Comparison of ENCODE assay signal across 6 cellular contexts in the genomic region with DNA sequence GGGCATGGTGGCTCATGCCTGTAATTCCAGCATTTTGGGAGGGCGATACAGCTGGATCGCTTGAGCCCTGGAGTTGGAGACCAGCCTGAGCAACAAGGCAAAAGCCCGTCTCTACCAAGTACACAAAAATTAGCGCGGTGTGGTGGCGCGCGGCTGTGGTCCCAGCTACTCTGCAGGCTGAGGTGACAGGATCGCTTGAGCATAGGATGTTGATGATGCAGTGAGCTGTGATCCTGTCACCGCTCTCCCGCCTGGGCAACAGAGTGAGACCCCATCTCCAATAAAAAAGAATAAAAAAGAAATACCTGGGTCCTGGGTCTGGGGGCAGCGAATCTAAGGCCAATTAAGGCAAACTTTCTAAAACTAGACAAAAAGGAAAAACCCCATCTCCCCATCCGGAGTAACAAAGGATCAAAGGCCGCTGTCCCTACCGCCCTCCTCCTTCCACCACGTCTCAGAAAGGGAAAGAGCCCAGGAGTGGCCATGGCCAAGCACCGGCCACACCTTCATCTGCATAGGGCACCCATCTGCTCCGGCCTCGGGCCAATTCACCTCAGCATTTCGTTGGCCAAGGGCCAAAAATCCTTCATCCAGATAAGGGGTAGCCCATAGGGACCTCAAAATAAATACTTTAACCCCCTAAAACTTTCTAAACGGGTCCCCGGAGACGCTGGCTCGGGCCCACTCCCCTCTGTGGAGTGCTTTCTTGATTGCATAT. TPM values are rescaled to one million over a fixed set of nuclear protein-coding genes. Genes with fewer than 3 reads are reported as not detected.
DNase-seq lines count a peak whose midpoint lies in the region; ATAC-seq and TF ChIP-seq lines count a peak whose summit lies in the region.

No MANE protein-coding gene starts in this region.

- peaks cover 24% of the 10 kb centered on the region for H3K4me1 Mint-ChIP-seq in dendritic cell treated with granulocyte-macrophage colony-stimulating factor and Interleukin-4, amounts not matched to agents 40 ng/mL and 50 ng/mL, for 4 days (ENCODE audit: low read depth)

- no peak for TF ChIP-seq CTCF in LNCaP clone FGC (IDR thresholded peaks at IDR 0.05; ENCODE audit: control insufficient read depth, extremely low read depth, insufficient read depth)
- TF ChIP-seq CTCF in omental fat pad (IDR thresholded peaks at IDR 0.05) = no peak

- peak; percentile 49 for ATAC-seq in omental fat pad (ENCODE audit: low FRiP score)

- DNase-seq in EL (peak; percentile 23), LNCaP clone FGC (ENCODE audit: low read depth) (peak; percentile 26), omental fat pad (ENCODE audit: low spot score) (no peak), NCI-H1694 (lab: John Stamatoyannopoulos, UW) (no peak), NCI-H524 (lab: John Stamatoyannopoulos, UW) (no peak)

- peak overlapping the region; percentile 97 for H3K4me3 Mint-ChIP-seq in dendritic cell treated with granulocyte-macrophage colony-stimulating factor and Interleukin-4, amounts not matched to agents 40 ng/mL and 50 ng/mL, for 4 days

- H3K27ac Mint-ChIP-seq in dendritic cell treated with granulocyte-macrophage colony-stimulating factor and Interleukin-4, amounts not matched to agents 40 ng/mL and 50 ng/mL, for 4 days = peak overlapping the region; percentile 97

- H3K4me3 ChIP-seq in LNCaP clone FGC (ENCODE audit: low read depth, low read length) = peak overlapping the region; percentile 84

- peaks cover 2% of the 10 kb centered on the region for H3K9me3 Mint-ChIP-seq in dendritic cell treated with granulocyte-macrophage colony-stimulating factor and Interleukin-4, amounts not matched to agents 40 ng/mL and 50 ng/mL, for 4 days

- peaks cover 55% of the 10 kb centered on the region for H3K36me3 Mint-ChIP-seq in dendritic cell treated with granulocyte-macrophage colony-stimulating factor and Interleukin-4, amounts not matched to agents 40 ng/mL and 50 ng/mL, for 4 days (ENCODE audit: low read depth)

- intact Hi-C loops in dendritic cell treated with granulocyte-macrophage colony-stimulating factor and Interleukin-4, amounts not matched to agents 40 ng/mL and 50 ng/mL, for 4 days (cut with micrococcal nuclease) = loop anchor here (1.0 to 2.0 kb wide), 2 partner anchors 27 to 66 kb away; a partner anchor contains a TSS

- H3K27me3 Mint-ChIP-seq in dendritic cell treated with granulocyte-macrophage colony-stimulating factor and Interleukin-4, amounts not matched to agents 40 ng/mL and 50 ng/mL, for 4 days = no peaks in the 10 kb centered on the region

RNA-seq across cellular contexts. Expression of a gene that starts 0.8 kb away (rescaled TPM):
- total RNA-seq in omental fat pad = 10 to 100 TPM in 1 of 4 donors, 1 to 10 TPM in 3; 7.7 to 25.1 (median 8.3) TPM

RNA-seq across cellular contexts. Expression of a gene that starts 26.6 kb away (rescaled TPM):
- 1 to 10 TPM; 2.5 to 4.7 (median 3.3) TPM for total RNA-seq in omental fat pad

RNA-seq across cellular contexts. Expression of a gene that starts 39.2 kb away (rescaled TPM):
- total RNA-seq in omental fat pad = 10 to 100 TPM; 13.1 to 21.4 (median 16.8) TPM

Comparison
In these comparisons a context has a peak if more than half of its experiments do, and no peak if none do; other contexts are left out.
1. DNase-seq: peak in EL (single experiment) and LNCaP clone FGC (single experiment); none in omental fat pad (single experiment), NCI-H1694 (single experiment) and NCI-H524 (0 of 2).